Comparison of ENCODE assay signal across 22 cellular contexts in genomic region chr7:94514917-94515316, GRCh38. TPM values are rescaled to one million over a fixed set of nuclear protein-coding genes. Genes with fewer than 3 reads are reported as not detected.
DNase-seq lines count a peak whose midpoint lies in the region; ATAC-seq, FAIRE-seq and TF ChIP-seq lines count a peak whose summit lies in the region.
"Had no signal": no experiment of that assay in that cellular context is flagged by ENCODE, and none has a peak within 500 bp of the region (broad histone marks: within the 10 kb centered on the region; RNA-seq: fewer than 3 reads in every experiment).

No MANE protein-coding gene starts in this region.

- RAD21 ChIA-PET in GM12878 (lab: Charles Lee; ENCODE audit: unreplicated experiment): interaction anchor here (0.7 to 1.3 kb wide), 5 partner anchors 22 to 962 kb away, joined by 3 to 5 read pairs (median 3); no protein-coding TSS in a partner anchor

- BruUV-seq in GM12878 (replicated peaks; lab: Mats Ljungman, UMichigan): no TSS peak

- peak overlapping the region; percentile 37 to 75 (median 47) for H3K27ac Mint-ChIP-seq in nephron
- H3K27ac Mint-ChIP-seq in stimulated activated memory B cell treated with anti-CD40 and anti-IgM and Interleukin-4, amounts not matched to agents 10 μg/mL and 1 μg/mL and 100 μg/mL, for 72 hours: no peak overlapping the region
- H3K27ac Mint-ChIP-seq in activated T-helper 1 cell treated with anti-CD3 and anti-CD28 coated beads, Interleukin-12 subunit alpha, Interleukin-12 subunit beta, Interleukin-2, Interleukin-4 antibody, amounts not matched to agents 30 ng/mL and 10 ng/mL and 1 ng/mL, durations not matched to agents 14 hours and 24 hours and 36 hours: no peak overlapping the region
- H3K27ac Mint-ChIP-seq: CD8-positive, alpha-beta T cell; stimulated activated naive CD8-positive, alpha-beta T cell treated with anti-CD3 and anti-CD28 coated beads, Interleukin-15, Interleukin-2, amounts not matched to agents 100 ng/mL and 50 ng/mL, for 24 hours had no signal

- no peak for DNase-seq in DND-41
- no peak for DNase-seq in Karpas-422
- DNase-seq in GM12878 (ENCODE audit: low read depth, low spot score): no peak
- no peak for DNase-seq in activated T-helper 1 cell treated with anti-CD3 and anti-CD28 coated beads, Interleukin-12 subunit alpha, Interleukin-12 subunit beta, Interleukin-2, Interleukin-4 antibody, amounts not matched to agents 30 ng/mL and 10 ng/mL and 1 ng/mL, durations not matched to agents 14 hours and 24 hours and 36 hours (ENCODE audit: low spot score)
- DNase-seq in SW 1271 (lab: John Stamatoyannopoulos, UW): no peak
- DNase-seq: activated gamma-delta T cell treated with Interleukin-2 at 50 U/mL for 16 hours; CD8-positive, alpha-beta T cell; effector CD4-positive, alpha-beta T cell; foreskin fibroblast; GDM1; GM23248; MG63; natural killer cell; NCI-H1436; NCI-H2171; ovary; thyroid gland had no signal

- H3K4me1 ChIP-seq in DND-41 (ENCODE audit: insufficient read depth, low read length) (peaks cover 42% of the 10 kb centered on the region), Karpas-422 (ENCODE audit: low read length) (peaks cover 53% of the 10 kb centered on the region), GM12878 (ENCODE audit: control insufficient read depth, insufficient read depth, low read length) (peaks cover 3% of the 10 kb centered on the region; the same call in 1 of the 2 replicates)

- H3K9me3 Mint-ChIP-seq in nephron: no peaks in the 10 kb centered on the region
- H3K9me3 Mint-ChIP-seq in stimulated activated memory B cell treated with anti-CD40 and anti-IgM and Interleukin-4, amounts not matched to agents 10 μg/mL and 1 μg/mL and 100 μg/mL, for 72 hours: no peaks in the 10 kb centered on the region
- no peaks in the 10 kb centered on the region for H3K9me3 Mint-ChIP-seq in activated T-helper 1 cell treated with anti-CD3 and anti-CD28 coated beads, Interleukin-12 subunit alpha, Interleukin-12 subunit beta, Interleukin-2, Interleukin-4 antibody, amounts not matched to agents 30 ng/mL and 10 ng/mL and 1 ng/mL, durations not matched to agents 14 hours and 24 hours and 36 hours
- H3K9me3 Mint-ChIP-seq: CD8-positive, alpha-beta T cell; natural killer cell; stimulated activated naive CD8-positive, alpha-beta T cell treated with anti-CD3 and anti-CD28 coated beads, Interleukin-15, Interleukin-2, amounts not matched to agents 100 ng/mL and 50 ng/mL, for 24 hours had no signal

- no peaks in the 10 kb centered on the region for H3K27me3 ChIP-seq in DND-41 (ENCODE audit: insufficient read depth, low read length, poor library complexity)
- H3K27me3 ChIP-seq in Karpas-422 (ENCODE audit: low read length): no peaks in the 10 kb centered on the region
- no peaks in the 10 kb centered on the region for H3K27me3 ChIP-seq in GM12878 (replicated peaks in 1 of 2; ENCODE audit: control insufficient read depth in 2 of 2, insufficient read depth in 2 of 2, low read length in 1 of 2)
- H3K27me3 ChIP-seq: MG63, ovary, right atrium auricular region, thyroid gland had no signal

- H4K20me1 ChIP-seq in DND-41 (ENCODE audit: insufficient read depth, low read length) (peaks cover 34% of the 10 kb centered on the region; the same call in 1 of the 2 replicates), Karpas-422 (ENCODE audit: insufficient read depth, low read depth, low read length) (no peaks in the 10 kb centered on the region), GM12878 (ENCODE audit: control insufficient read depth, insufficient read depth) (no peaks in the 10 kb centered on the region)

- intact Hi-C loops in GM12878 (cut with micrococcal nuclease; ENCODE audit: unreplicated experiment): loop anchor here (5.0 kb wide), 2 partner anchors 142 to 987 kb away; partner anchors contain the start of gene SGCE
- intact Hi-C loops in activated T-helper 1 cell treated with anti-CD3 and anti-CD28 coated beads, Interleukin-12 subunit alpha, Interleukin-12 subunit beta, Interleukin-2, Interleukin-4 antibody, amounts not matched to agents 30 ng/mL and 10 ng/mL and 1 ng/mL, durations not matched to agents 14 hours and 24 hours and 36 hours (cut with micrococcal nuclease): loop anchor here (5.0 to 10.0 kb wide), 3 partner anchors 123 to 1283 kb away; partner anchors contain the start of genes COL1A2 and VPS50

- TF ChIP-seq CTCF in DND-41 (IDR thresholded peaks at IDR 0.05; ENCODE audit: borderline replicate concordance, extremely low read depth, low read length, poor library complexity, severe bottlenecking) (no peak), GM12878 (IDR thresholded peaks at IDR 0.05 in 2 of 3, conservative IDR thresholded peaks at IDR 0.05 in 1 of 3; ENCODE audit: control insufficient read depth in 2 of 3, extremely low read depth in 1 of 3, insufficient read depth in 1 of 3, low read depth in 3 of 3, low read length in 3 of 3) (no peak), nephron (IDR thresholded peaks at IDR 0.05; ENCODE audit: unreplicated experiment in 3 of 3) (no peak)

- H3K27me3 Mint-ChIP-seq in nephron (ENCODE audit: low read depth): no peaks in the 10 kb centered on the region
- no peaks in the 10 kb centered on the region for H3K27me3 Mint-ChIP-seq in stimulated activated memory B cell treated with anti-CD40 and anti-IgM and Interleukin-4, amounts not matched to agents 10 μg/mL and 1 μg/mL and 100 μg/mL, for 72 hours
- H3K27me3 Mint-ChIP-seq in activated T-helper 1 cell treated with anti-CD3 and anti-CD28 coated beads, Interleukin-12 subunit alpha, Interleukin-12 subunit beta, Interleukin-2, Interleukin-4 antibody, amounts not matched to agents 30 ng/mL and 10 ng/mL and 1 ng/mL, durations not matched to agents 14 hours and 24 hours and 36 hours (ENCODE audit: insufficient read depth): no peaks in the 10 kb centered on the region
- H3K27me3 Mint-ChIP-seq: stimulated activated naive CD8-positive, alpha-beta T cell treated with anti-CD3 and anti-CD28 coated beads, Interleukin-15, Interleukin-2, amounts not matched to agents 100 ng/mL and 50 ng/mL, for 24 hours had no signal

- no peak for TF ChIP-seq EP300 in GM12878 (IDR thresholded peaks at IDR 0.05; ENCODE audit: borderline replicate concordance in 1 of 2, control insufficient read depth in 1 of 2, low read depth in 2 of 2, low read length in 2 of 2)

- H3K4me3 Mint-ChIP-seq in nephron: peak overlapping the region in 1 of 3 experiments; percentile 49
- H3K4me3 Mint-ChIP-seq in stimulated activated memory B cell treated with anti-CD40 and anti-IgM and Interleukin-4, amounts not matched to agents 10 μg/mL and 1 μg/mL and 100 μg/mL, for 72 hours: no peak overlapping the region
- no peak overlapping the region for H3K4me3 Mint-ChIP-seq in activated T-helper 1 cell treated with anti-CD3 and anti-CD28 coated beads, Interleukin-12 subunit alpha, Interleukin-12 subunit beta, Interleukin-2, Interleukin-4 antibody, amounts not matched to agents 30 ng/mL and 10 ng/mL and 1 ng/mL, durations not matched to agents 14 hours and 24 hours and 36 hours
- H3K4me3 Mint-ChIP-seq: natural killer cell; stimulated activated naive CD8-positive, alpha-beta T cell treated with anti-CD3 and anti-CD28 coated beads, Interleukin-15, Interleukin-2, amounts not matched to agents 100 ng/mL and 50 ng/mL, for 24 hours had no signal

- no peak for TF ChIP-seq POLR2A in GM12878 (IDR thresholded peaks at IDR 0.05; ENCODE audit: low read depth, low read length)

- H3K79me2 ChIP-seq in DND-41 (ENCODE audit: insufficient read depth, low read length) (peaks cover 84% of the 10 kb centered on the region), Karpas-422 (ENCODE audit: low read length) (peaks cover 90% of the 10 kb centered on the region), GM12878 (ENCODE audit: control insufficient read depth, insufficient read depth, low read length) (peaks cover 33% of the 10 kb centered on the region)

- H3K27ac ChIP-seq in DND-41 (ENCODE audit: low read length) (no peak overlapping the region), Karpas-422 (ENCODE audit: low read length) (peak overlapping the region; percentile 61; the same call in 1 of the 2 replicates), GM12878 (ENCODE audit: control insufficient read depth, insufficient read depth) (no peak overlapping the region)
- H3K27ac ChIP-seq: GM23248, ovary, right atrium auricular region, thyroid gland had no signal

- H2AFZ ChIP-seq in DND-41 (ENCODE audit: low read depth, low read length) (no peak overlapping the region), Karpas-422 (ENCODE audit: low read length) (no peak overlapping the region), GM12878 (ENCODE audit: control insufficient read depth, low read depth, low read length) (no peak overlapping the region)
- H2AFZ ChIP-seq: GM23248 had no signal

- ATAC-seq in DND-41 (ENCODE audit: insufficient read depth, low read depth): no peak
- no peak for ATAC-seq in GM12878
- ATAC-seq in stimulated activated memory B cell treated with anti-CD40 and anti-IgM and Interleukin-4, amounts not matched to agents 10 μg/mL and 1 μg/mL and 100 μg/mL, for 72 hours: no peak
- ATAC-seq: CD8-positive, alpha-beta T cell; natural killer cell had no signal

- no peak for TF ChIP-seq RAD21 in GM12878 (IDR thresholded peaks at IDR 0.05; ENCODE audit: insufficient read depth, low read depth, low read length)

- SMC1A ChIA-PET in GM12878 (lab: Charles Lee; ENCODE audit: uncharacterized antibody, unreplicated experiment): interaction anchor here (0.6 to 2.3 kb wide), 5 partner anchors 53 to 1874 kb away, joined by 3 to 10 read pairs (median 3); partner anchors contain the start of gene SGCE

- CTCF ChIA-PET in GM12878 (lab: Yijun Ruan, JAX): interaction anchor here (0.6 to 1.5 kb wide), 5 partner anchors 9 to 531 kb away, joined by 3 to 6 read pairs (median 3); no protein-coding TSS in a partner anchor

- peaks cover 23% of the 10 kb centered on the region for H3K36me3 Mint-ChIP-seq in nephron (ENCODE audit: low read depth)
- peaks cover 12% of the 10 kb centered on the region for H3K36me3 Mint-ChIP-seq in stimulated activated memory B cell treated with anti-CD40 and anti-IgM and Interleukin-4, amounts not matched to agents 10 μg/mL and 1 μg/mL and 100 μg/mL, for 72 hours
- peaks cover 20% of the 10 kb centered on the region for H3K36me3 Mint-ChIP-seq in activated T-helper 1 cell treated with anti-CD3 and anti-CD28 coated beads, Interleukin-12 subunit alpha, Interleukin-12 subunit beta, Interleukin-2, Interleukin-4 antibody, amounts not matched to agents 30 ng/mL and 10 ng/mL and 1 ng/mL, durations not matched to agents 14 hours and 24 hours and 36 hours (ENCODE audit: low read depth)
- H3K36me3 Mint-ChIP-seq: natural killer cell had no signal

- POLR2A ChIA-PET in GM12878 (lab: Charles Lee): interaction anchor here (1.4 kb wide), 1 partner anchor 22 kb away, joined by 4 read pairs; no protein-coding TSS in a partner anchor

- H3K9ac ChIP-seq in DND-41 (ENCODE audit: low read depth, low read length): no peak overlapping the region
- H3K9ac ChIP-seq in Karpas-422 (ENCODE audit: low read length): peak overlapping the region; percentile 49
- H3K9ac ChIP-seq in GM12878 (ENCODE audit: control insufficient read depth, insufficient read depth, low read length): no peak overlapping the region
- H3K9ac ChIP-seq: GM23248 had no signal

- no peak for FAIRE-seq in GM12878 (lab: Jason Lieb, UNC)
- FAIRE-seq: GM18507 had no signal

- H3K9me2 ChIP-seq in Karpas-422 (replicated peaks; ENCODE audit: insufficient read depth, low read length): no peaks in the 10 kb centered on the region

- H3K4me1 Mint-ChIP-seq in nephron: peaks cover 53% of the 10 kb centered on the region
- peaks cover 49% of the 10 kb centered on the region for H3K4me1 Mint-ChIP-seq in stimulated activated memory B cell treated with anti-CD40 and anti-IgM and Interleukin-4, amounts not matched to agents 10 μg/mL and 1 μg/mL and 100 μg/mL, for 72 hours
- H3K4me1 Mint-ChIP-seq in activated T-helper 1 cell treated with anti-CD3 and anti-CD28 coated beads, Interleukin-12 subunit alpha, Interleukin-12 subunit beta, Interleukin-2, Interleukin-4 antibody, amounts not matched to agents 30 ng/mL and 10 ng/mL and 1 ng/mL, durations not matched to agents 14 hours and 24 hours and 36 hours (ENCODE audit: low read depth): peaks cover 35% of the 10 kb centered on the region

- H3K4me3 ChIP-seq in DND-41 (ENCODE audit: low read depth in 1 of 2, low read length in 2 of 2): no peak overlapping the region
- H3K4me3 ChIP-seq in Karpas-422 (ENCODE audit: low read length): peak overlapping the region; percentile 51
- H3K4me3 ChIP-seq in GM12878: peak overlapping the region; percentile 19; the same call in 1 of the 2 replicates
- H3K4me3 ChIP-seq: GM23248, MG63, ovary, right atrium auricular region, thyroid gland had no signal

- in situ Hi-C loops in GM12878 (cut with MboI): no loop called here

- H3K4me2 ChIP-seq in DND-41 (ENCODE audit: insufficient read depth, low read length): peak overlapping the region; percentile 98; the same call in 1 of the 2 replicates
- peak overlapping the region; percentile 71 for H3K4me2 ChIP-seq in Karpas-422 (ENCODE audit: low read depth, low read length, poor library complexity, severe bottlenecking)
- H3K4me2 ChIP-seq in GM12878 (ENCODE audit: control insufficient read depth, insufficient read depth): 0 out of 2 replicates have a peak overlapping the region, but pooled peaks have one; percentile 22

- H3K36me3 ChIP-seq in DND-41 (ENCODE audit: insufficient read depth, low read length): peaks cover 36% of the 10 kb centered on the region
- peaks cover 14% of the 10 kb centered on the region; the same call in 1 of the 2 replicates for H3K36me3 ChIP-seq in Karpas-422 (ENCODE audit: insufficient read depth, low read length)
- H3K36me3 ChIP-seq in GM12878 (ENCODE audit: control insufficient read depth in 2 of 2, insufficient read depth in 2 of 2, low read length in 1 of 2): no peaks in the 10 kb centered on the region; a peak in 1 of 4 replicates
- H3K36me3 ChIP-seq: MG63, ovary, right atrium auricular region, thyroid gland had no signal

- H3K9me3 ChIP-seq in DND-41 (ENCODE audit: insufficient read depth, low read length, severe bottlenecking) (no peaks in the 10 kb centered on the region), Karpas-422 (ENCODE audit: low read length) (no peaks in the 10 kb centered on the region), GM12878 (replicated peaks; ENCODE audit: control insufficient read depth, insufficient read depth, low read length) (no peaks in the 10 kb centered on the region)
- H3K9me3 ChIP-seq: MG63, ovary, right atrium auricular region, thyroid gland had no signal

RNA-seq across cellular contexts. Expression of gene CASD1, which starts 5.3 kb away (rescaled TPM):
- 20.9 and 56.6 TPM in 2 replicates for total RNA-seq in Karpas-422 (2014; rRNA removed; shearing (Covaris generic); ENCODE audit: low replicate concordance)
- 71.6 and 76.7 TPM in 2 replicates for total RNA-seq in GM12878 (2013; cell fraction: nucleolus; rRNA removed)
- total RNA-seq in GM12878 (2014; rRNA removed) (12.6 and 15.5 TPM in 2 replicates), GM12878 (2014; rRNA removed; fragmentation: Illumina TruSeq; extraction: Trizol) (11.6 and 12.6 TPM in 2 replicates), GM12878 (2021) (11.4 and 11.8 TPM in 2 replicates)
- 2.9 TPM for polyA plus RNA-seq in GM12878 (2011; ENCODE audit: low read depth)
- polyA plus RNA-seq in GM12878 (2011; rRNA removed) (18.6 and 32.6 TPM in 2 replicates), GM12878 (2014; fragmentation: Illumina TruSeq; extraction: Trizol) (13.0 and 16.4 TPM in 2 replicates), GM12878 (2014; fragmentation: Nextera tagmentation; extraction: Ambion mirVana) (1 to 10 TPM; 4.0 to 7.1 TPM), GM12878 (2014; rRNA removed) (6.4 and 10.0 TPM in 2 replicates), GM12878 (2016; fragmentation: Nextera tagmentation; extraction: Ambion mirVana) (1 to 10 TPM; 5.0 to 7.5 TPM)
- 4.2 and 4.7 TPM in 2 replicates for polyA plus RNA-seq in GM12878 (2011; cell fraction: cytosol; rRNA removed)
- polyA plus RNA-seq in GM12878 (2011; cell fraction: nucleus; rRNA removed): 13.2 and 15.8 TPM in 2 replicates
- 5.9 and 6.3 TPM in 2 replicates for polyA plus RNA-seq in GM12878 (2012)
- polyA minus RNA-seq in GM12878 (2011; rRNA and poly(A)+ RNA removed): 9.6 and 13.2 TPM in 2 replicates
- polyA minus RNA-seq in GM12878 (2011; cell fraction: cytosol; rRNA and poly(A)+ RNA removed): 6.3 and 17.9 TPM in 2 replicates
- 24.8 and 39.3 TPM in 2 replicates for polyA minus RNA-seq in GM12878 (2011; cell fraction: nucleus; rRNA and poly(A)+ RNA removed)
- total RNA-seq in activated T-helper 1 cell treated with anti-CD3 and anti-CD28 coated beads, Interleukin-12 subunit alpha, Interleukin-12 subunit beta, Interleukin-2, Interleukin-4 antibody, amounts not matched to agents 30 ng/mL and 10 ng/mL and 1 ng/mL, durations not matched to agents 14 hours and 24 hours and 36 hours: 14.9 and 15.2 TPM in 2 replicates

Comparison
In these comparisons a context has a peak if more than half of its experiments do, and no peak if none do; other contexts are left out.
1. H3K4me2 ChIP-seq: peak in every context shown above with its lines; median percentile 98 in DND-41; 71 in Karpas-422; 22 in GM12878.
2. H3K4me3 ChIP-seq: peak in Karpas-422 (single experiment) and GM12878 (single experiment); none in DND-41 (0 of 2).
3. H3K27ac Mint-ChIP-seq: peak in nephron (3 of 3); none in stimulated activated memory B cell treated with anti-CD40 and anti-IgM and Interleukin-4, amounts not matched to agents 10 μg/mL and 1 μg/mL and 100 μg/mL, for 72 hours (single experiment) and activated T-helper 1 cell treated with anti-CD3 and anti-CD28 coated beads, Interleukin-12 subunit alpha, Interleukin-12 subunit beta, Interleukin-2, Interleukin-4 antibody, amounts not matched to agents 30 ng/mL and 10 ng/mL and 1 ng/mL, durations not matched to agents 14 hours and 24 hours and 36 hours (single experiment).